Comparison of ENCODE assay signal across 14 cellular contexts in the genomic region with DNA sequence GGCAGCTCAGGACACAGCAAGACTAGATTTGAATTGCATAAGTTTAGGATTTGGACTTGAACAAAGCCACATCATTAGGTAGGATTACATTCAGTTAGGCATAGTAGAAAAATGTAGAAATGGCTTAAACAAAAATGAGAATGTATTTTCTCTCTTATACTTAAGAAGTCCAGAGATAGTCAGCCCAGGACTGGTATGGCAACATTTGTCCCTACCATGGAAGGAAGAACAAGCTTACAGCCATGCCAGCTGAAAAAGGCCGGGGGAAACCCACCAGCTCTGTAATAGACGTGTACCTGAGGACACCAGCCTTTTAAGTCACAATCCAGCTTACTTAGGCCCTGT. TPM values are rescaled to one million over a fixed set of nuclear protein-coding genes. Genes with fewer than 3 reads are reported as not detected.
A peak's percentile ranks its signal among the peaks of the same experiment; 100 is the strongest.
DNase-seq lines count a peak whose midpoint lies in the region; ATAC-seq and TF ChIP-seq lines count a peak whose summit lies in the region.
"Had no signal": no experiment of that assay in that cellular context is flagged by ENCODE, and none has a peak within 500 bp of the region (broad histone marks: within the 10 kb centered on the region; RNA-seq: fewer than 3 reads in every experiment).

No MANE protein-coding gene starts in this region.

- H3K27me3 Mint-ChIP-seq in endothelial cell (ENCODE audit: unreplicated experiment) (no peaks in the 10 kb centered on the region), nephron progenitor cell (ENCODE audit: low read depth, poor library complexity) (peaks cover 15% of the 10 kb centered on the region)
- H3K27me3 Mint-ChIP-seq: activated CD4-positive, alpha-beta T cell treated with anti-CD3 and anti-CD28 coated beads for 36 hours; natural killer cell treated with Interleukin-12 subunit alpha and Interleukin-12 subunit beta and Interleukin-15 and Interleukin-18, amount 100 ng/mL, for 72 hours had no signal

- ATAC-seq in GM18858 (IDR thresholded peaks at IDR 0.05; ENCODE audit: unreplicated experiment) = no peak

- no peak overlapping the region for H3K4me3 Mint-ChIP-seq in endothelial cell (ENCODE audit: unreplicated experiment)
- H3K4me3 Mint-ChIP-seq in nephron progenitor cell = no peak overlapping the region
- H3K4me3 Mint-ChIP-seq: activated CD4-positive, alpha-beta T cell treated with anti-CD3 and anti-CD28 coated beads for 36 hours; natural killer cell treated with Interleukin-12 subunit alpha and Interleukin-12 subunit beta and Interleukin-15 and Interleukin-18, amount 100 ng/mL, for 72 hours had no signal

- H3K27ac Mint-ChIP-seq in endothelial cell (ENCODE audit: unreplicated experiment) = peak overlapping the region; percentile 84
- H3K27ac Mint-ChIP-seq in nephron progenitor cell = peak overlapping the region; percentile 63
- H3K27ac Mint-ChIP-seq: activated CD4-positive, alpha-beta T cell treated with anti-CD3 and anti-CD28 coated beads for 36 hours had no signal

- H3K9me3 Mint-ChIP-seq in endothelial cell (ENCODE audit: unreplicated experiment) (no peaks in the 10 kb centered on the region), nephron progenitor cell (no peaks in the 10 kb centered on the region)
- H3K9me3 Mint-ChIP-seq: natural killer cell treated with Interleukin-12 subunit alpha and Interleukin-12 subunit beta and Interleukin-15 and Interleukin-18, amount 100 ng/mL, for 72 hours had no signal

- H3K27me3 ChIP-seq in right atrium auricular region (no peaks in the 10 kb centered on the region), uterus (no peaks in the 10 kb centered on the region)

- no peak for DNase-seq in right atrium auricular region (ENCODE audit: low spot score)
- DNase-seq in cardiac septum (ENCODE audit: low spot score) = no peak
- no peak for DNase-seq in endothelial cell (ENCODE audit: low spot score)
- no peak for DNase-seq in nephron progenitor cell
- DNase-seq in uterus = no peak
- no peak for DNase-seq in GM03348 (ENCODE audit: low spot score)
- no peak for DNase-seq in cortex of kidney (lab: John Stamatoyannopoulos, UW)
- DNase-seq: activated T-cell treated with anti-CD3 and anti-CD28 coated beads, Interleukin-2, amount 50 U/mL, for 1 hour; DMS79; foreskin melanocyte had no signal

- H3K9me3 ChIP-seq in right atrium auricular region (no peaks in the 10 kb centered on the region), uterus (no peaks in the 10 kb centered on the region)

- H3K36me3 ChIP-seq in right atrium auricular region (no peaks in the 10 kb centered on the region), uterus (no peaks in the 10 kb centered on the region)

- TF ChIP-seq CTCF in right atrium auricular region (IDR thresholded peaks at IDR 0.05) (no peak), endothelial cell (IDR thresholded peaks at IDR 0.05; ENCODE audit: unreplicated experiment) (no peak), nephron progenitor cell (IDR thresholded peaks at IDR 0.05) (no peak), uterus (IDR thresholded peaks at IDR 0.05) (no peak)

- H3K4me1 ChIP-seq in right atrium auricular region = peaks cover 0 to 55% of the 10 kb centered on the region in 2 donors
- H3K4me1 ChIP-seq in uterus = no peaks in the 10 kb centered on the region

- H3K27ac ChIP-seq in right atrium auricular region (peak overlapping the region; percentile 56 to 72), uterus (peak overlapping the region; percentile 26 to 68)

- no peaks in the 10 kb centered on the region for H3K36me3 Mint-ChIP-seq in endothelial cell (ENCODE audit: low read depth, unreplicated experiment)
- no peaks in the 10 kb centered on the region for H3K36me3 Mint-ChIP-seq in nephron progenitor cell (ENCODE audit: low read depth)
- H3K36me3 Mint-ChIP-seq: natural killer cell treated with Interleukin-12 subunit alpha and Interleukin-12 subunit beta and Interleukin-15 and Interleukin-18, amount 100 ng/mL, for 72 hours had no signal

- TF ChIP-seq POLR2A in uterus (IDR thresholded peaks at IDR 0.05) = no peak

- intact Hi-C loops in cardiac septum (cut with DNase I) = loop anchor here (10.0 kb wide), 1 partner anchor 200 kb away; no protein-coding TSS in a partner anchor
- intact Hi-C loops in uterus (cut with DNase I; ENCODE audit: low total_unique reads) = no loop called here

- no peak overlapping the region for H3K4me3 ChIP-seq in right atrium auricular region
- H3K4me3 ChIP-seq in uterus = no peak overlapping the region

- H3K4me1 Mint-ChIP-seq in endothelial cell (ENCODE audit: unreplicated experiment) = peaks cover 48% of the 10 kb centered on the region
- peaks cover 46% of the 10 kb centered on the region for H3K4me1 Mint-ChIP-seq in nephron progenitor cell

RNA-seq across cellular contexts. Expression of a gene that starts 11.2 kb away (rescaled TPM):
- not detected for total RNA-seq in right atrium auricular region
- not detected for total RNA-seq in cardiac septum
- total RNA-seq in endothelial cell (ENCODE audit: unreplicated experiment) = not detected
- total RNA-seq in uterus = not detected
- total RNA-seq: activated CD4-positive, alpha-beta T cell treated with anti-CD3 and anti-CD28 coated beads for 36 hours; dermis microvascular lymphatic vessel endothelial cell; natural killer cell treated with Interleukin-12 subunit alpha and Interleukin-12 subunit beta and Interleukin-15 and Interleukin-18, amount 100 ng/mL, for 72 hours had no signal

RNA-seq across cellular contexts. Expression of a gene that starts 33.7 kb away (rescaled TPM):
- total RNA-seq in right atrium auricular region (10 to 100 TPM; 41.3 to 44.1 TPM), cardiac septum (20.7 TPM), endothelial cell (ENCODE audit: unreplicated experiment) (119 TPM), uterus (100 to 1,000 TPM in 2 of 4 donors, 10 to 100 TPM in 2; 54.6 to 144 (median 104) TPM)

RNA-seq across cellular contexts. Expression of a gene that starts 53.3 kb away (rescaled TPM):
- total RNA-seq in right atrium auricular region (10 to 100 TPM; 10.8 to 13.9 TPM), cardiac septum (14.1 TPM), endothelial cell (ENCODE audit: unreplicated experiment) (150 TPM), uterus (10 to 100 TPM; 13.6 to 68.8 (median 33.3) TPM)
